Comparison of ENCODE assay signal across 8 cellular contexts in genomic region chr15:90603893-90604292, GRCh38.
DNase-seq lines count a peak whose midpoint lies in the region; ATAC-seq and TF ChIP-seq lines count a peak whose summit lies in the region.

No MANE protein-coding gene starts in this region.

- no peak for TF ChIP-seq POLR2A in esophagus muscularis mucosa (IDR thresholded peaks at IDR 0.05; ENCODE audit: low read depth)
- no peak for TF ChIP-seq POLR2A in suprapubic skin (IDR thresholded peaks at IDR 0.05)

- POLR2A ChIA-PET in activated naive CD8-positive, alpha-beta T cell treated with anti-CD3 and anti-CD28 coated beads, Interleukin-2, amount 10 ng/mL, durations not matched to agents 7 days and 5 days (lab: Charles Lee), result interaction anchor here (0.8 kb wide), 1 partner anchor 196 kb away, joined by 3 read pairs; no protein-coding TSS in a partner anchor

- peak; percentile 62 for ATAC-seq in activated naive CD8-positive, alpha-beta T cell treated with anti-CD3 and anti-CD28 coated beads, Interleukin-2, amount 10 ng/mL, durations not matched to agents 7 days and 5 days (ENCODE audit: low read depth)
- no peak for ATAC-seq in HG02885 (IDR thresholded peaks at IDR 0.05; ENCODE audit: poor library complexity, unreplicated experiment)

- H3K27ac Mint-ChIP-seq in activated naive CD8-positive, alpha-beta T cell treated with anti-CD3 and anti-CD28 coated beads, Interleukin-2, amount 10 ng/mL, durations not matched to agents 7 days and 5 days, result peak overlapping the region; percentile 70
- no peak overlapping the region for H3K27ac Mint-ChIP-seq in activated naive CD8-positive, alpha-beta T cell treated with anti-CD3 and anti-CD28 coated beads for 36 hours

- WGBS in esophagus muscularis mucosa, result 89% methylated on average over 4 of the region's 4 CpGs
- 92% methylated on average over 4 of the region's 4 CpGs for WGBS in suprapubic skin

- intact Hi-C loops in esophagus muscularis mucosa (cut with DNase I), result no loop called here

- peaks cover 38% of the 10 kb centered on the region for H3K36me3 Mint-ChIP-seq in activated naive CD8-positive, alpha-beta T cell treated with anti-CD3 and anti-CD28 coated beads, Interleukin-2, amount 10 ng/mL, durations not matched to agents 7 days and 5 days
- peaks cover 39% of the 10 kb centered on the region for H3K36me3 Mint-ChIP-seq in activated naive CD8-positive, alpha-beta T cell treated with anti-CD3 and anti-CD28 coated beads for 36 hours

- H3K4me1 Mint-ChIP-seq in activated naive CD8-positive, alpha-beta T cell treated with anti-CD3 and anti-CD28 coated beads, Interleukin-2, amount 10 ng/mL, durations not matched to agents 7 days and 5 days, result peaks cover 35% of the 10 kb centered on the region
- peaks cover 38% of the 10 kb centered on the region for H3K4me1 Mint-ChIP-seq in activated naive CD8-positive, alpha-beta T cell treated with anti-CD3 and anti-CD28 coated beads for 36 hours

- H3K36me3 ChIP-seq in esophagus muscularis mucosa, result peaks cover 6 to 72% (median 43%) of the 10 kb centered on the region in 4 donors
- H3K36me3 ChIP-seq in suprapubic skin, result peaks cover 35% of the 10 kb centered on the region

- DNase-seq in activated naive CD8-positive, alpha-beta T cell treated with anti-CD3 and anti-CD28 coated beads, Interleukin-2, amount 10 ng/mL, durations not matched to agents 7 days and 5 days, result peak; percentile 67
- DNase-seq in activated naive CD8-positive, alpha-beta T cell treated with anti-CD3 and anti-CD28 coated beads for 36 hours, result no peak
- DNase-seq in activated CD4-positive, alpha-beta T cell treated with anti-CD3 and anti-CD28 coated beads for 48 hours, result peak; percentile 61
- DNase-seq in esophagus muscularis mucosa (ENCODE audit: extremely low spot score) (no peak), NCI-H2107 (lab: John Stamatoyannopoulos, UW) (no peak), suprapubic skin (ENCODE audit: low spot score in 2 of 2) (no peak)
- peak; percentile 25 to 43 for DNase-seq in stimulated activated CD4-positive, alpha-beta T cell treated with anti-CD3 and anti-CD28 coated beads, Interleukin-4, amount 100 ng/mL, for 4 hours

- H3K4me1 ChIP-seq in esophagus muscularis mucosa (peaks cover 7 to 27% (median 18%) of the 10 kb centered on the region in 4 donors), suprapubic skin (peaks cover under 1% of the 10 kb centered on the region)

- H3K27ac ChIP-seq in esophagus muscularis mucosa (replicated peaks in 1 of 4) (no peak overlapping the region), suprapubic skin (no peak overlapping the region)

- TF ChIP-seq CTCF in esophagus muscularis mucosa (IDR thresholded peaks at IDR 0.05) (peak in 2 of 3 experiments; percentile 22 to 36), suprapubic skin (IDR thresholded peaks at IDR 0.05) (no peak)

- H3K4me3 ChIP-seq in esophagus muscularis mucosa (no peak overlapping the region), suprapubic skin (no peak overlapping the region)

- no peaks in the 10 kb centered on the region for H3K9me3 Mint-ChIP-seq in activated naive CD8-positive, alpha-beta T cell treated with anti-CD3 and anti-CD28 coated beads, Interleukin-2, amount 10 ng/mL, durations not matched to agents 7 days and 5 days
- H3K9me3 Mint-ChIP-seq in activated naive CD8-positive, alpha-beta T cell treated with anti-CD3 and anti-CD28 coated beads for 36 hours, result no peaks in the 10 kb centered on the region

- TF ChIP-seq EP300 in esophagus muscularis mucosa (IDR thresholded peaks at IDR 0.05) (no peak), suprapubic skin (IDR thresholded peaks at IDR 0.05) (no peak)

- no peaks in the 10 kb centered on the region for H3K27me3 Mint-ChIP-seq in activated naive CD8-positive, alpha-beta T cell treated with anti-CD3 and anti-CD28 coated beads, Interleukin-2, amount 10 ng/mL, durations not matched to agents 7 days and 5 days
- H3K27me3 Mint-ChIP-seq in activated naive CD8-positive, alpha-beta T cell treated with anti-CD3 and anti-CD28 coated beads for 36 hours, result no peaks in the 10 kb centered on the region

- H3K4me3 Mint-ChIP-seq in activated naive CD8-positive, alpha-beta T cell treated with anti-CD3 and anti-CD28 coated beads, Interleukin-2, amount 10 ng/mL, durations not matched to agents 7 days and 5 days, result no peak overlapping the region
- H3K4me3 Mint-ChIP-seq in activated naive CD8-positive, alpha-beta T cell treated with anti-CD3 and anti-CD28 coated beads for 36 hours, result no peak overlapping the region

- H3K9me3 ChIP-seq in esophagus muscularis mucosa (no peaks in the 10 kb centered on the region), suprapubic skin (no peaks in the 10 kb centered on the region)

- no peaks in the 10 kb centered on the region for H3K27me3 ChIP-seq in esophagus muscularis mucosa
- H3K27me3 ChIP-seq in suprapubic skin, result no peaks in the 10 kb centered on the region

Comparison
In these comparisons a context has a peak if more than half of its experiments do, and no peak if none do; other contexts are left out.
1. DNase-seq: peak in activated naive CD8-positive, alpha-beta T cell treated with anti-CD3 and anti-CD28 coated beads, Interleukin-2, amount 10 ng/mL, durations not matched to agents 7 days and 5 days (single experiment), activated CD4-positive, alpha-beta T cell treated with anti-CD3 and anti-CD28 coated beads for 48 hours (single experiment) and stimulated activated CD4-positive, alpha-beta T cell treated with anti-CD3 and anti-CD28 coated beads, Interleukin-4, amount 100 ng/mL, for 4 hours (2 of 2); none in activated naive CD8-positive, alpha-beta T cell treated with anti-CD3 and anti-CD28 coated beads for 36 hours (single experiment), esophagus muscularis mucosa (single experiment), NCI-H2107 (single experiment) and suprapubic skin (0 of 2).
2. CTCF ChIP-seq: peak in esophagus muscularis mucosa (2 of 3); none in suprapubic skin (0 of 2).